Comparison of ENCODE assay signal across 24 cellular contexts in genomic region chr21:45537746-45538291, GRCh38. TPM values are rescaled to one million over a fixed set of nuclear protein-coding genes. Genes with fewer than 3 reads are reported as not detected.
A peak's percentile ranks its signal among the peaks of the same experiment; 100 is the strongest.
DNase-seq lines count a peak whose midpoint lies in the region; ATAC-seq, FAIRE-seq and TF ChIP-seq lines count a peak whose summit lies in the region.
"Had no signal": no experiment of that assay in that cellular context is flagged by ENCODE, and none has a peak within 500 bp of the region (broad histone marks: within the 10 kb centered on the region; RNA-seq: fewer than 3 reads in every experiment).

No MANE protein-coding gene starts in this region.

- peak; percentile 12 for DNase-seq in activated CD8-positive, alpha-beta memory T cell treated with anti-CD3 and anti-CD28 coated beads, Interleukin-2, amount 50 U/mL, for 4 hours
- DNase-seq in dorsolateral prefrontal cortex (peak in 6 of 10 donors; percentile 10 to 35 (median 25)), HepG2 (ENCODE audit: low spot score) (no peak), activated gamma-delta T cell (lab: John Stamatoyannopoulos, UW) (no peak)
- no peak for DNase-seq in stimulated activated naive B cell treated with anti-CD40 and anti-IgM and Interleukin-4, amounts not matched to agents 10 μg/mL and 1 μg/mL and 100 μg/mL, for 72 hours
- DNase-seq in T-helper 2 cell treated with Interferon-gamma antibody and Interleukin-4, amounts not matched to agents 5 μg/mL and 100 μg/mL, for 36 hours (ENCODE audit: low spot score), result no peak
- DNase-seq: activated CD8-positive, alpha-beta T cell treated with anti-CD3 and anti-CD28 coated beads for 36 hours; effector memory CD4-positive, alpha-beta T cell; esophagus squamous epithelium; KG1; midbrain; natural killer cell; NCI-H1694; NCI-H2171; NCI-H526 treated with DMSO at 0.1 percent for 48 hours had no signal

- TF ChIP-seq POLR2A in HepG2 (IDR thresholded peaks at IDR 0.05; ENCODE audit: insufficient read depth in 1 of 2, low read depth in 2 of 2, low read length in 2 of 2), result no peak

- peak overlapping the region; percentile 34 for H3K27ac Mint-ChIP-seq in stimulated activated naive B cell treated with anti-CD40 and anti-IgM and Interleukin-4, amounts not matched to agents 10 μg/mL and 1 μg/mL and 100 μg/mL, for 72 hours
- H3K27ac Mint-ChIP-seq in T-helper 2 cell treated with Interferon-gamma antibody and Interleukin-4, amounts not matched to agents 5 μg/mL and 100 μg/mL, for 36 hours, result no peak overlapping the region
- H3K27ac Mint-ChIP-seq: activated CD8-positive, alpha-beta T cell treated with anti-CD3 and anti-CD28 coated beads for 36 hours; activated naive CD4-positive, alpha-beta T cell treated with anti-CD3 and anti-CD28 coated beads, Interleukin-2, amount 50 U/mL, for 72 hours; CD4-positive, alpha-beta T cell; natural killer cell; stimulated activated memory B cell treated with anti-CD40 and anti-IgM and Interleukin-4, amounts not matched to agents 10 μg/mL and 1 μg/mL and 100 μg/mL, for 72 hours had no signal

- H3K4me3 Mint-ChIP-seq in stimulated activated naive B cell treated with anti-CD40 and anti-IgM and Interleukin-4, amounts not matched to agents 10 μg/mL and 1 μg/mL and 100 μg/mL, for 72 hours, result no peak overlapping the region
- H3K4me3 Mint-ChIP-seq in T-helper 2 cell treated with Interferon-gamma antibody and Interleukin-4, amounts not matched to agents 5 μg/mL and 100 μg/mL, for 36 hours, result no peak overlapping the region
- H3K4me3 Mint-ChIP-seq: activated CD8-positive, alpha-beta T cell treated with anti-CD3 and anti-CD28 coated beads for 36 hours; CD4-positive, alpha-beta T cell; natural killer cell; stimulated activated memory B cell treated with anti-CD40 and anti-IgM and Interleukin-4, amounts not matched to agents 10 μg/mL and 1 μg/mL and 100 μg/mL, for 72 hours had no signal

- no peaks in the 10 kb centered on the region for H3K9me3 ChIP-seq in HepG2 (ENCODE audit: low read length)
- H3K9me3 ChIP-seq: esophagus squamous epithelium, tibial nerve had no signal

- CTCF ChIA-PET in HepG2 (lab: Yijun Ruan, JAX; ENCODE audit: low intra/inter-chr PET ratio, low total read pairs), result no interaction called here

- peaks cover 25 to 44% of the 10 kb centered on the region in 2 donors for H3K4me1 Mint-ChIP-seq in stimulated activated naive B cell treated with anti-CD40 and anti-IgM and Interleukin-4, amounts not matched to agents 10 μg/mL and 1 μg/mL and 100 μg/mL, for 72 hours
- H3K4me1 Mint-ChIP-seq in T-helper 2 cell treated with Interferon-gamma antibody and Interleukin-4, amounts not matched to agents 5 μg/mL and 100 μg/mL, for 36 hours (ENCODE audit: low read depth), result peaks cover 9% of the 10 kb centered on the region

- H3K27me3 ChIP-seq in dorsolateral prefrontal cortex (no peaks in the 10 kb centered on the region), HepG2 (ENCODE audit: control insufficient read depth in 1 of 2, insufficient read depth in 2 of 2, low read length in 2 of 2) (no peaks in the 10 kb centered on the region; a peak in 1 of 5 replicates)
- H3K27me3 ChIP-seq: esophagus squamous epithelium, tibial nerve had no signal

- no peaks in the 10 kb centered on the region for H4K20me1 ChIP-seq in HepG2 (ENCODE audit: insufficient read depth, low read length)

- in situ Hi-C loops in HepG2 (cut with HindIII; ENCODE audit: extremely low pct_ligation_motif_present, low pct_unique_long_range_greater_than_20kb), result no loop called here

- H3K4me2 ChIP-seq in HepG2 (ENCODE audit: low read depth, low read length), result no peak overlapping the region

- H3K79me2 ChIP-seq in HepG2 (ENCODE audit: insufficient read depth, low read length), result peaks cover 39% of the 10 kb centered on the region
- H3K79me2 ChIP-seq: parathyroid adenoma had no signal

- no peaks in the 10 kb centered on the region for H3K27me3 Mint-ChIP-seq in stimulated activated naive B cell treated with anti-CD40 and anti-IgM and Interleukin-4, amounts not matched to agents 10 μg/mL and 1 μg/mL and 100 μg/mL, for 72 hours
- H3K27me3 Mint-ChIP-seq in T-helper 2 cell treated with Interferon-gamma antibody and Interleukin-4, amounts not matched to agents 5 μg/mL and 100 μg/mL, for 36 hours (ENCODE audit: low read depth), result no peaks in the 10 kb centered on the region
- H3K27me3 Mint-ChIP-seq: activated CD8-positive, alpha-beta T cell treated with anti-CD3 and anti-CD28 coated beads for 36 hours; CD4-positive, alpha-beta T cell; stimulated activated memory B cell treated with anti-CD40 and anti-IgM and Interleukin-4, amounts not matched to agents 10 μg/mL and 1 μg/mL and 100 μg/mL, for 72 hours had no signal

- POLR2A ChIA-PET in HepG2 (lab: Yijun Ruan, JAX), result interaction anchor here (1.0 kb wide), 1 partner anchor 18 kb away, joined by 3 read pairs; no protein-coding TSS in a partner anchor

- peaks cover 12 to 25% of the 10 kb centered on the region in 2 donors for H3K36me3 Mint-ChIP-seq in stimulated activated naive B cell treated with anti-CD40 and anti-IgM and Interleukin-4, amounts not matched to agents 10 μg/mL and 1 μg/mL and 100 μg/mL, for 72 hours
- peaks cover 3% of the 10 kb centered on the region for H3K36me3 Mint-ChIP-seq in T-helper 2 cell treated with Interferon-gamma antibody and Interleukin-4, amounts not matched to agents 5 μg/mL and 100 μg/mL, for 36 hours (ENCODE audit: low read depth)
- H3K36me3 Mint-ChIP-seq: activated naive CD4-positive, alpha-beta T cell treated with anti-CD3 and anti-CD28 coated beads, Interleukin-2, amount 50 U/mL, for 72 hours; natural killer cell had no signal

- BruUV-seq in HepG2 (replicated peaks; lab: Mats Ljungman, UMichigan), result no TSS peak

- peak overlapping the region in 2 of 59 donors; percentile 18 to 64 for H3K27ac ChIP-seq in dorsolateral prefrontal cortex
- no peak overlapping the region for H3K27ac ChIP-seq in HepG2 (ENCODE audit: extremely low read length, insufficient read depth, low read length)
- H3K27ac ChIP-seq: esophagus squamous epithelium, parathyroid adenoma, tibial nerve had no signal

- no peak overlapping the region for H2AFZ ChIP-seq in HepG2 (ENCODE audit: low read length)
- H2AFZ ChIP-seq: parathyroid adenoma had no signal

- 98% methylated on average over 19 of the region's 27 CpGs for WGBS in HepG2 (ENCODE audit: low lambda C conversion rate)

- ATAC-seq in HepG2 (no peak), HG03571 (IDR thresholded peaks at IDR 0.05; ENCODE audit: unreplicated experiment) (no peak), HG03108 (IDR thresholded peaks at IDR 0.05; ENCODE audit: unreplicated experiment) (no peak)
- no peak for ATAC-seq in stimulated activated naive B cell treated with anti-CD40 and anti-IgM and Interleukin-4, amounts not matched to agents 10 μg/mL and 1 μg/mL and 100 μg/mL, for 72 hours (replicated peaks)
- ATAC-seq: activated CD8-positive, alpha-beta T cell treated with anti-CD3 and anti-CD28 coated beads for 36 hours; activated naive CD4-positive, alpha-beta T cell treated with anti-CD3 and anti-CD28 coated beads, Interleukin-2, amount 50 U/mL, for 72 hours; natural killer cell; SK-N-SH treated with all-trans-retinoic acid at 6 μM for 48 hours; stimulated activated memory B cell treated with anti-CD40 and anti-IgM and Interleukin-4, amounts not matched to agents 10 μg/mL and 1 μg/mL and 100 μg/mL, for 72 hours had no signal

- TF ChIP-seq RAD21 in HepG2 (CRISPR knock-in tag; IDR thresholded peaks at IDR 0.05), result no peak

- H3K9ac ChIP-seq in HepG2 (ENCODE audit: insufficient read depth, low read depth, low read length), result no peak overlapping the region
- H3K9ac ChIP-seq: parathyroid adenoma had no signal

- H3K36me3 ChIP-seq in HepG2 (replicated peaks in 1 of 2; ENCODE audit: control insufficient read depth in 1 of 2, insufficient read depth in 2 of 2, low read length in 2 of 2), result peaks cover 5 to 27% of the 10 kb centered on the region in 2 experiments; a peak in 3 of 5 replicates
- H3K36me3 ChIP-seq: esophagus squamous epithelium had no signal

- no peaks in the 10 kb centered on the region for H3K9me3 Mint-ChIP-seq in stimulated activated naive B cell treated with anti-CD40 and anti-IgM and Interleukin-4, amounts not matched to agents 10 μg/mL and 1 μg/mL and 100 μg/mL, for 72 hours
- H3K9me3 Mint-ChIP-seq in T-helper 2 cell treated with Interferon-gamma antibody and Interleukin-4, amounts not matched to agents 5 μg/mL and 100 μg/mL, for 36 hours, result no peaks in the 10 kb centered on the region
- H3K9me3 Mint-ChIP-seq: activated CD8-positive, alpha-beta T cell treated with anti-CD3 and anti-CD28 coated beads for 36 hours; activated naive CD4-positive, alpha-beta T cell treated with anti-CD3 and anti-CD28 coated beads, Interleukin-2, amount 50 U/mL, for 72 hours; CD4-positive, alpha-beta T cell; natural killer cell; stimulated activated memory B cell treated with anti-CD40 and anti-IgM and Interleukin-4, amounts not matched to agents 10 μg/mL and 1 μg/mL and 100 μg/mL, for 72 hours had no signal

- intact Hi-C loops in dorsolateral prefrontal cortex (cut with DNase I) (no loop called here), HepG2 (cut with micrococcal nuclease; ENCODE audit: unreplicated experiment) (no loop called here)

- no peak for FAIRE-seq in HepG2 (lab: Jason Lieb, UNC)
- FAIRE-seq: H54 had no signal

- TF ChIP-seq EP300 in HepG2 (IDR thresholded peaks at IDR 0.05; ENCODE audit: low read depth in 2 of 2, low read length in 2 of 2), result no peak
- no peak for TF ChIP-seq EP300 in HepG2 (CRISPR knock-in tag; IDR thresholded peaks at IDR 0.05; ENCODE audit: borderline replicate concordance)

- peaks cover 33% of the 10 kb centered on the region for H3K4me1 ChIP-seq in HepG2 (ENCODE audit: insufficient read depth, low read length)
- H3K4me1 ChIP-seq: parathyroid adenoma had no signal

- TF ChIP-seq CTCF in dorsolateral prefrontal cortex (IDR thresholded peaks at IDR 0.05 in 54 of 56, conservative IDR thresholded peaks at IDR 0.05 in 2 of 56; ENCODE audit: low read depth in 1 of 56, partially characterized antibody in 56 of 56) (no peak), HepG2 (CRISPR knock-in tag; IDR thresholded peaks at IDR 0.05) (no peak)

- H3K4me3 ChIP-seq in dorsolateral prefrontal cortex, result no peak overlapping the region
- no peak overlapping the region for H3K4me3 ChIP-seq in HepG2 (replicated peaks in 1 of 3; ENCODE audit: insufficient read depth in 1 of 3, low read depth in 2 of 3, low read length in 3 of 3)
- H3K4me3 ChIP-seq: esophagus squamous epithelium, tibial nerve had no signal

RNA-seq across cellular contexts. Expression of gene SLC19A1, which starts 4.4 kb away (rescaled TPM):
- 10 to 100 TPM; 13.2 to 83.6 (median 28.1) TPM for total RNA-seq in dorsolateral prefrontal cortex
- total RNA-seq in HepG2 (2016; rRNA removed; fragmentation: Illumina TruSeq; extraction: Trizol), result 12.6 and 21.8 TPM in 2 replicates
- total RNA-seq in HepG2 (2016; cell fraction: cytosol; rRNA removed; fragmentation: Illumina TruSeq; extraction: Trizol; ENCODE audit: low read depth), result 4.8 and 5.6 TPM in 2 replicates
- total RNA-seq in HepG2 (2016; cell fraction: insoluble cytoplasmic fraction; rRNA removed; fragmentation: Illumina TruSeq; extraction: Trizol), result 11.0 and 23.6 TPM in 2 replicates
- total RNA-seq in HepG2 (2016; cell fraction: membrane; rRNA removed; fragmentation: Illumina TruSeq; extraction: Trizol), result 10.8 TPM in 2 replicates
- total RNA-seq in HepG2 (2016; cell fraction: nucleus; rRNA removed; fragmentation: Illumina TruSeq; extraction: Trizol), result 21.2 and 27.4 TPM in 2 replicates
- 23.0 and 31.0 TPM in 2 replicates for polyA plus RNA-seq in HepG2 (2011; rRNA removed)
- polyA plus RNA-seq in HepG2 (2011; cell fraction: cytosol; rRNA removed), result 14.5 and 24.7 TPM in 2 replicates
- 49.0 and 62.1 TPM in 2 replicates for polyA plus RNA-seq in HepG2 (2011; cell fraction: nucleus; rRNA removed)
- polyA plus RNA-seq in HepG2 (2012), result 18.0 and 36.8 TPM in 2 replicates
- 3.7 and 4.0 TPM in 2 replicates for polyA plus RNA-seq in HepG2 (2016; cell fraction: cytosol; fragmentation: Illumina TruSeq; extraction: Trizol; ENCODE audit: low read depth)
- 11.1 and 13.0 TPM in 2 replicates for polyA plus RNA-seq in HepG2 (2016; cell fraction: insoluble cytoplasmic fraction; fragmentation: Illumina TruSeq; extraction: Trizol; ENCODE audit: low read depth)
- 6.4 and 7.2 TPM in 2 replicates for polyA plus RNA-seq in HepG2 (2016; cell fraction: membrane; fragmentation: Illumina TruSeq; extraction: Trizol; ENCODE audit: low read depth)
- polyA plus RNA-seq in HepG2 (2016; cell fraction: nucleus; fragmentation: Illumina TruSeq; extraction: Trizol; ENCODE audit: insufficient read depth, low read depth), result 44.5 and 46.0 TPM in 2 replicates
- polyA minus RNA-seq in HepG2 (2011; rRNA and poly(A)+ RNA removed; ENCODE audit: low replicate concordance), result 42.0 and 128 TPM in 2 replicates
- polyA minus RNA-seq in HepG2 (2011; cell fraction: cytosol; rRNA and poly(A)+ RNA removed), result 32.2 and 34.4 TPM in 2 replicates
- 12.2 and 14.7 TPM in 2 replicates for polyA minus RNA-seq in HepG2 (2011; cell fraction: nucleus; rRNA and poly(A)+ RNA removed)

Comparison
In these comparisons a context has a peak if more than half of its experiments do, and no peak if none do; other contexts are left out.
1. DNase-seq: peak in activated CD8-positive, alpha-beta memory T cell treated with anti-CD3 and anti-CD28 coated beads, Interleukin-2, amount 50 U/mL, for 4 hours (single experiment) and dorsolateral prefrontal cortex (6 of 10); none in HepG2 (single experiment), stimulated activated naive B cell treated with anti-CD40 and anti-IgM and Interleukin-4, amounts not matched to agents 10 μg/mL and 1 μg/mL and 100 μg/mL, for 72 hours (single experiment), activated gamma-delta T cell (single experiment) and T-helper 2 cell treated with Interferon-gamma antibody and Interleukin-4, amounts not matched to agents 5 μg/mL and 100 μg/mL, for 36 hours (single experiment).